In genomic region chr7:36391436-36392198, GRCh38 we compare ENCODE assay signal across 8 cellular contexts. TPM values are rescaled to one million over a fixed set of nuclear protein-coding genes. Genes with fewer than 3 reads are reported as not detected.
DNase-seq lines count a peak whose midpoint lies in the region; ATAC-seq and TF ChIP-seq lines count a peak whose summit lies in the region.

No MANE protein-coding gene starts in this region.

- peaks cover 19% of the 10 kb centered on the region for H3K36me3 Mint-ChIP-seq in stimulated activated naive CD8-positive, alpha-beta T cell treated with anti-CD3 and anti-CD28 coated beads, Interleukin-15, Interleukin-2, amounts not matched to agents 100 ng/mL and 50 ng/mL, for 24 hours (ENCODE audit: low read depth)

- no peak for ATAC-seq in stimulated activated naive CD8-positive, alpha-beta T cell treated with anti-CD3 and anti-CD28 coated beads, Interleukin-15, Interleukin-2, amounts not matched to agents 100 U/mL and 50 U/mL, for 24 hours
- peak; percentile 43 for ATAC-seq in HG02852 (IDR thresholded peaks at IDR 0.05; ENCODE audit: unreplicated experiment)

- H3K4me3 ChIP-seq in epithelial cell of proximal tubule (ENCODE audit: low read depth, low read length), result peak overlapping the region; percentile 88

- no peak for TF ChIP-seq CTCF in epithelial cell of proximal tubule (conservative IDR thresholded peaks at IDR 0.05; ENCODE audit: low read depth, low read length)

- peaks cover 30% of the 10 kb centered on the region for H3K4me1 Mint-ChIP-seq in stimulated activated naive CD8-positive, alpha-beta T cell treated with anti-CD3 and anti-CD28 coated beads, Interleukin-15, Interleukin-2, amounts not matched to agents 100 ng/mL and 50 ng/mL, for 24 hours (ENCODE audit: low read depth)

- no peaks in the 10 kb centered on the region for H3K9me3 Mint-ChIP-seq in stimulated activated naive CD8-positive, alpha-beta T cell treated with anti-CD3 and anti-CD28 coated beads, Interleukin-15, Interleukin-2, amounts not matched to agents 100 ng/mL and 50 ng/mL, for 24 hours

- peak overlapping the region; percentile 94 for H3K4me3 Mint-ChIP-seq in stimulated activated naive CD8-positive, alpha-beta T cell treated with anti-CD3 and anti-CD28 coated beads, Interleukin-15, Interleukin-2, amounts not matched to agents 100 ng/mL and 50 ng/mL, for 24 hours

- H3K27ac Mint-ChIP-seq in stimulated activated naive CD8-positive, alpha-beta T cell treated with anti-CD3 and anti-CD28 coated beads, Interleukin-15, Interleukin-2, amounts not matched to agents 100 ng/mL and 50 ng/mL, for 24 hours, result no peak overlapping the region

- peaks cover 13% of the 10 kb centered on the region for H3K27me3 Mint-ChIP-seq in stimulated activated naive CD8-positive, alpha-beta T cell treated with anti-CD3 and anti-CD28 coated beads, Interleukin-15, Interleukin-2, amounts not matched to agents 100 ng/mL and 50 ng/mL, for 24 hours

- no peak for DNase-seq in stimulated activated naive CD8-positive, alpha-beta T cell treated with anti-CD3 and anti-CD28 coated beads, Interleukin-15, Interleukin-2, amounts not matched to agents 100 U/mL and 50 U/mL, for 24 hours
- peak; percentile 27 for DNase-seq in NCI-H774 (lab: John Stamatoyannopoulos, UW)
- DNase-seq in epithelial cell of proximal tubule (ENCODE audit: low read depth), result no peak
- DNase-seq in NCI-H524 treated with DMSO at 0.1 percent for 48 hours (lab: John Stamatoyannopoulos, UW), result no peak
- no peak for DNase-seq in NCI-H2107 (lab: John Stamatoyannopoulos, UW)
- DNase-seq in DMS114 treated with DMSO at 0.1 percent for 48 hours (lab: John Stamatoyannopoulos, UW; ENCODE audit: unreplicated experiment), result no peak

RNA-seq across cellular contexts. Expression of gene ANLN, which starts 2.0 kb away (rescaled TPM):
- 155 and 187 TPM in 2 replicates for total RNA-seq in epithelial cell of proximal tubule
